In genomic region chr14:102317564-102318248, GRCh38 we compare ENCODE assay signal across 8 cellular contexts. TPM values are rescaled to one million over a fixed set of nuclear protein-coding genes. Genes with fewer than 3 reads are reported as not detected.
A peak's percentile ranks its signal among the peaks of the same experiment; 100 is the strongest.
DNase-seq lines count a peak whose midpoint lies in the region; ATAC-seq, FAIRE-seq and TF ChIP-seq lines count a peak whose summit lies in the region.

No MANE protein-coding gene starts in this region.

- H3K79me2 ChIP-seq in GM12878 (ENCODE audit: control insufficient read depth, insufficient read depth, low read length): peaks cover 14% of the 10 kb centered on the region
- H3K79me2 ChIP-seq in keratinocyte (ENCODE audit: control insufficient read depth, insufficient read depth, low read length): peaks cover 9% of the 10 kb centered on the region

- TF ChIP-seq RAD21 in GM12878 (IDR thresholded peaks at IDR 0.05; ENCODE audit: insufficient read depth, low read depth, low read length): peak; percentile 36; the same call in 1 of the 2 replicates

- intact Hi-C loops in GM12878 (cut with micrococcal nuclease; ENCODE audit: unreplicated experiment): loop anchor here (2.0 to 10.0 kb wide), 6 partner anchors 45 to 613 kb away; partner anchors contain the start of genes CINP, HSP90AA1 and TECPR2

- no peak for TF ChIP-seq EP300 in GM12878 (IDR thresholded peaks at IDR 0.05; ENCODE audit: borderline replicate concordance in 1 of 2, control insufficient read depth in 1 of 2, low read depth in 2 of 2, low read length in 2 of 2)

- H3K9ac ChIP-seq in GM12878 (ENCODE audit: control insufficient read depth, insufficient read depth, low read length) (peak overlapping the region; percentile 64), keratinocyte (ENCODE audit: control insufficient read depth, extremely low read depth, insufficient read depth, low read length) (peak overlapping the region; percentile 45)

- peaks cover 69% of the 10 kb centered on the region for H3K4me1 Mint-ChIP-seq in stimulated activated memory B cell treated with anti-CD40 and anti-IgM and Interleukin-4, amounts not matched to agents 10 μg/mL and 1 μg/mL and 100 μg/mL, for 72 hours

- 58% methylated on average over 12 of the region's 12 CpGs for WGBS in GM12878 (ENCODE audit: insufficient coverage, insufficient replicate concordance, low lambda C conversion rate, missing lambda C conversion rate)

- BruUV-seq in GM12878 (replicated peaks; lab: Mats Ljungman, UMichigan): no TSS peak

- no peak for FAIRE-seq in GM12878 (lab: Jason Lieb, UNC)
- no peak for FAIRE-seq in keratinocyte (lab: Jason Lieb, UNC)

- H3K36me3 ChIP-seq in GM12878 (ENCODE audit: control insufficient read depth in 2 of 2, insufficient read depth in 2 of 2, low read length in 1 of 2) (no peaks in the 10 kb centered on the region), keratinocyte (ENCODE audit: control insufficient read depth in 2 of 2, extremely low read depth in 1 of 2, insufficient read depth in 2 of 2, low read length in 2 of 2) (peaks cover 2 to 4% of the 10 kb centered on the region in 2 experiments)

- no peak; the same call in none of the 2 replicates for TF ChIP-seq CTCF in AG10803 (conservative IDR thresholded peaks at IDR 0.05; ENCODE audit: low read length)
- no peak for TF ChIP-seq CTCF in GM12875 (IDR thresholded peaks at IDR 0.05; ENCODE audit: borderline replicate concordance, insufficient read depth, low read depth, low read length)
- TF ChIP-seq CTCF in GM12878 (IDR thresholded peaks at IDR 0.05 in 2 of 3, conservative IDR thresholded peaks at IDR 0.05 in 1 of 3; ENCODE audit: control insufficient read depth in 2 of 3, extremely low read depth in 1 of 3, insufficient read depth in 1 of 3, low read depth in 3 of 3, low read length in 3 of 3): peak; percentile 13 to 33 (median 23); a peak in 3 of 6 replicates
- peak; percentile 30 to 36 (median 34) for TF ChIP-seq CTCF in keratinocyte (optimal IDR thresholded peaks at IDR 0.05 in 1 of 3, IDR thresholded peaks at IDR 0.05 in 1 of 3, conservative IDR thresholded peaks at IDR 0.05 in 1 of 3; ENCODE audit: extremely low read depth in 1 of 3, insufficient read depth in 2 of 3, low read length in 3 of 3)

- H2AFZ ChIP-seq in GM12878 (ENCODE audit: control insufficient read depth, low read depth, low read length): peak overlapping the region; percentile 93
- peak overlapping the region; percentile 83 for H2AFZ ChIP-seq in keratinocyte (ENCODE audit: control insufficient read depth, low read length)

- peaks cover 27% of the 10 kb centered on the region for H3K4me1 ChIP-seq in GM12878 (ENCODE audit: control insufficient read depth, insufficient read depth, low read length)
- H3K4me1 ChIP-seq in keratinocyte (ENCODE audit: control insufficient read depth, extremely low read depth, insufficient read depth, low read length): peaks cover 46% of the 10 kb centered on the region

- TF ChIP-seq POLR2A in GM12878 (IDR thresholded peaks at IDR 0.05; ENCODE audit: low read depth, low read length): no peak

- no peaks in the 10 kb centered on the region for H3K27me3 Mint-ChIP-seq in stimulated activated memory B cell treated with anti-CD40 and anti-IgM and Interleukin-4, amounts not matched to agents 10 μg/mL and 1 μg/mL and 100 μg/mL, for 72 hours

- POLR2A ChIA-PET in GM12878 (lab: Charles Lee): interaction anchor here (0.5 to 0.9 kb wide), 5 partner anchors 11 to 553 kb away, joined by 3 to 4 read pairs (median 3); no protein-coding TSS in a partner anchor

- DNase-seq in AG10803 (ENCODE audit: low read depth) (peak; percentile 23), NCI-H748 treated with DMSO at 0.1 percent for 48 hours (lab: John Stamatoyannopoulos, UW) (peak; percentile 55), GM12878 (ENCODE audit: low read depth, low spot score) (no peak), keratinocyte (ENCODE audit: low read depth, low spot score) (peak; percentile 52)

- no peaks in the 10 kb centered on the region for H3K9me3 Mint-ChIP-seq in stimulated activated memory B cell treated with anti-CD40 and anti-IgM and Interleukin-4, amounts not matched to agents 10 μg/mL and 1 μg/mL and 100 μg/mL, for 72 hours

- dilution Hi-C loops in keratinocyte (cut with MboI; ENCODE audit: extremely low pct_ligation_motif_present, low sequenced_read_pairs): no loop called here

- ATAC-seq in GM12878: peak; percentile 7
- ATAC-seq in stimulated activated memory B cell treated with anti-CD40 and anti-IgM and Interleukin-4, amounts not matched to agents 10 μg/mL and 1 μg/mL and 100 μg/mL, for 72 hours: no peak
- no peak for ATAC-seq in GM19395 (IDR thresholded peaks at IDR 0.05; ENCODE audit: unreplicated experiment)
- ATAC-seq in HG02970 (IDR thresholded peaks at IDR 0.05; ENCODE audit: low FRiP score, unreplicated experiment): no peak

- SMC1A ChIA-PET in GM12878 (lab: Charles Lee; ENCODE audit: uncharacterized antibody, unreplicated experiment): interaction anchor here (0.8 to 2.4 kb wide), 6 partner anchors 10 to 355 kb away, joined by 3 to 7 read pairs (median 5); no protein-coding TSS in a partner anchor

- no peaks in the 10 kb centered on the region for H4K20me1 ChIP-seq in GM12878 (ENCODE audit: control insufficient read depth, insufficient read depth)
- H4K20me1 ChIP-seq in keratinocyte (ENCODE audit: control insufficient read depth, extremely low read depth, insufficient read depth, low read length): no peaks in the 10 kb centered on the region

- no peaks in the 10 kb centered on the region for H3K36me3 Mint-ChIP-seq in stimulated activated memory B cell treated with anti-CD40 and anti-IgM and Interleukin-4, amounts not matched to agents 10 μg/mL and 1 μg/mL and 100 μg/mL, for 72 hours

- H3K27me3 ChIP-seq in GM12878 (replicated peaks in 1 of 2; ENCODE audit: control insufficient read depth in 2 of 2, insufficient read depth in 2 of 2, low read length in 1 of 2) (no peaks in the 10 kb centered on the region), keratinocyte (ENCODE audit: control insufficient read depth, extremely low read depth, insufficient read depth, low read length) (no peaks in the 10 kb centered on the region)

- no peaks in the 10 kb centered on the region for H3K9me1 ChIP-seq in keratinocyte (ENCODE audit: control insufficient read depth, extremely low read depth, insufficient read depth, low read length)

- H3K27ac ChIP-seq in GM12878 (ENCODE audit: control insufficient read depth, insufficient read depth) (peak overlapping the region; percentile 61; the same call in 1 of the 2 replicates), keratinocyte (ENCODE audit: control insufficient read depth, insufficient read depth, low read length) (peak overlapping the region; percentile 2)

- RAD21 ChIA-PET in GM12878 (lab: Charles Lee; ENCODE audit: unreplicated experiment): interaction anchor here (0.6 to 1.9 kb wide), 9 partner anchors 13 to 221 kb away, joined by 3 to 7 read pairs (median 3); partner anchors contain the start of gene MOK

- peak overlapping the region; percentile 95 for H3K4me2 ChIP-seq in GM12878 (ENCODE audit: control insufficient read depth, insufficient read depth)
- peak overlapping the region; percentile 83 for H3K4me2 ChIP-seq in keratinocyte (ENCODE audit: control insufficient read depth, extremely low read depth, insufficient read depth, low read depth, low read length)

- CTCF ChIA-PET in GM12878 (lab: Yijun Ruan, JAX): interaction anchor here (0.7 to 3.4 kb wide), 18 partner anchors 13 to 370 kb away, joined by 3 to 14 read pairs (median 5); partner anchors contain the start of genes ANKRD9, CINP, MOK and TECPR2

- peak overlapping the region; percentile 93 for H3K27ac Mint-ChIP-seq in stimulated activated memory B cell treated with anti-CD40 and anti-IgM and Interleukin-4, amounts not matched to agents 10 μg/mL and 1 μg/mL and 100 μg/mL, for 72 hours

- H3K4me3 ChIP-seq in AG10803 (ENCODE audit: low read length): peak overlapping the region; percentile 64
- peak overlapping the region; percentile 57 for H3K4me3 ChIP-seq in GM12875 (ENCODE audit: low read depth, low read length)
- peak overlapping the region; percentile 75 for H3K4me3 ChIP-seq in GM12878
- H3K4me3 ChIP-seq in keratinocyte (ENCODE audit: control insufficient read depth in 2 of 3, extremely low read depth in 1 of 3, insufficient read depth in 2 of 3, low read depth in 1 of 3, low read length in 3 of 3): peak overlapping the region; percentile 31 to 72 (median 62)

- no peaks in the 10 kb centered on the region for H3K9me3 ChIP-seq in GM12878 (replicated peaks; ENCODE audit: control insufficient read depth, insufficient read depth, low read length)
- H3K9me3 ChIP-seq in keratinocyte (ENCODE audit: control insufficient read depth, low read depth, low read length): no peaks in the 10 kb centered on the region

- in situ Hi-C loops in GM12878 (cut with MboI): loop anchor here (5.0 to 25.0 kb wide), 2 partner anchors 355 to 555 kb away; partner anchors contain the start of genes DYNC1H1 and PPP2R5C

- H3K4me3 Mint-ChIP-seq in stimulated activated memory B cell treated with anti-CD40 and anti-IgM and Interleukin-4, amounts not matched to agents 10 μg/mL and 1 μg/mL and 100 μg/mL, for 72 hours: peak overlapping the region; percentile 89

RNA-seq across cellular contexts. Expression of gene ZNF839, which starts 1.8 kb away (rescaled TPM):
- 14.8 and 17.0 TPM in 2 replicates for total RNA-seq in GM12878 (2013; cell fraction: nucleolus; rRNA removed)
- total RNA-seq in GM12878 (2014; rRNA removed): 11.9 and 12.1 TPM in 2 replicates
- 8.0 and 9.3 TPM in 2 replicates for total RNA-seq in GM12878 (2014; rRNA removed; fragmentation: Illumina TruSeq; extraction: Trizol)
- total RNA-seq in GM12878 (2021): 11.9 and 13.1 TPM in 2 replicates
- polyA plus RNA-seq in GM12878 (2011; ENCODE audit: low read depth): 7.9 TPM
- 8.0 and 8.1 TPM in 2 replicates for polyA plus RNA-seq in GM12878 (2011; rRNA removed)
- 8.5 and 9.5 TPM in 2 replicates for polyA plus RNA-seq in GM12878 (2011; cell fraction: cytosol; rRNA removed)
- 20.0 and 20.4 TPM in 2 replicates for polyA plus RNA-seq in GM12878 (2011; cell fraction: nucleus; rRNA removed)
- 8.7 and 10.4 TPM in 2 replicates for polyA plus RNA-seq in GM12878 (2012)
- 8.2 and 9.7 TPM in 2 replicates for polyA plus RNA-seq in GM12878 (2014; fragmentation: Illumina TruSeq; extraction: Trizol)
- 1 to 10 TPM; 1.4 to 2.6 TPM for polyA plus RNA-seq in GM12878 (2014; fragmentation: Nextera tagmentation; extraction: Ambion mirVana)
- 14.4 and 14.7 TPM in 2 replicates for polyA plus RNA-seq in GM12878 (2014; rRNA removed)
- 1 to 10 TPM; 2.6 to 5.6 TPM for polyA plus RNA-seq in GM12878 (2016; fragmentation: Nextera tagmentation; extraction: Ambion mirVana)
- 4.8 and 7.9 TPM in 2 replicates for polyA minus RNA-seq in GM12878 (2011; rRNA and poly(A)+ RNA removed)
- polyA minus RNA-seq in GM12878 (2011; cell fraction: cytosol; rRNA and poly(A)+ RNA removed): 3.9 and 4.3 TPM in 2 replicates
- polyA minus RNA-seq in GM12878 (2011; cell fraction: nucleus; rRNA and poly(A)+ RNA removed): 4.0 and 5.1 TPM in 2 replicates
- polyA plus RNA-seq in keratinocyte: 9.9 to 11.0 TPM (median 10.9 TPM) in 3 replicates
- polyA plus RNA-seq in keratinocyte (2011; ENCODE audit: low read depth): 6.7 TPM
- polyA plus RNA-seq in keratinocyte (2011; cell fraction: cytosol; rRNA removed): 5.5 and 6.5 TPM in 2 replicates
- 32.9 and 37.3 TPM in 2 replicates for polyA plus RNA-seq in keratinocyte (2011; cell fraction: nucleus; rRNA removed)
- polyA plus RNA-seq in keratinocyte (2012; ENCODE audit: low replicate concordance): 6.6 and 8.6 TPM in 2 replicates
- polyA minus RNA-seq in keratinocyte: 3.1 to 13.4 TPM (median 9.4 TPM) in 3 replicates
- polyA minus RNA-seq in keratinocyte (2011; cell fraction: cytosol; rRNA and poly(A)+ RNA removed): 9.0 TPM
- polyA minus RNA-seq in keratinocyte (2011; cell fraction: nucleus; rRNA and poly(A)+ RNA removed): 8.5 and 11.6 TPM in 2 replicates

RNA-seq across cellular contexts. Expression of gene MOK, which starts 12.7 kb away (rescaled TPM):
- total RNA-seq in GM12878 (2013; cell fraction: nucleolus; rRNA removed): 7.9 and 8.3 TPM in 2 replicates
- total RNA-seq in GM12878 (2014; rRNA removed) (1.0 and 1.3 TPM in 2 replicates), GM12878 (2014; rRNA removed; fragmentation: Illumina TruSeq; extraction: Trizol) (1.4 and 2.2 TPM in 2 replicates), GM12878 (2021) (0.92 and 1.7 TPM in 2 replicates)
- 0.64 TPM for polyA plus RNA-seq in GM12878 (2011; ENCODE audit: low read depth)
- polyA plus RNA-seq in GM12878 (2011; rRNA removed) (1.5 and 2.0 TPM in 2 replicates), GM12878 (2014; fragmentation: Illumina TruSeq; extraction: Trizol) (1.8 and 2.1 TPM in 2 replicates), GM12878 (2014; fragmentation: Nextera tagmentation; extraction: Ambion mirVana) (under 1 TPM; 0.10 to 0.46 TPM), GM12878 (2014; rRNA removed) (2.4 and 3.0 TPM in 2 replicates), GM12878 (2016; fragmentation: Nextera tagmentation; extraction: Ambion mirVana) (1 to 10 TPM; 1.2 to 1.5 TPM), keratinocyte (24.5 to 41.7 TPM (median 38.1 TPM) in 3 replicates)
- 2.0 and 2.1 TPM in 2 replicates for polyA plus RNA-seq in GM12878 (2011; cell fraction: cytosol; rRNA removed)
- 9.0 and 9.8 TPM in 2 replicates for polyA plus RNA-seq in GM12878 (2011; cell fraction: nucleus; rRNA removed)
- 0.88 and 1.2 TPM in 2 replicates for polyA plus RNA-seq in GM12878 (2012)
- polyA minus RNA-seq in GM12878 (2011; rRNA and poly(A)+ RNA removed): 0.67 and 1.2 TPM in 2 replicates
- polyA minus RNA-seq in GM12878 (2011; cell fraction: cytosol; rRNA and poly(A)+ RNA removed): 1.0 TPM in 1 of 2 replicates, not detected in the other
- 1.6 and 2.7 TPM in 2 replicates for polyA minus RNA-seq in GM12878 (2011; cell fraction: nucleus; rRNA and poly(A)+ RNA removed)
- polyA plus RNA-seq in keratinocyte (2011; ENCODE audit: low read depth): 8.0 TPM
- polyA plus RNA-seq in keratinocyte (2011; cell fraction: cytosol; rRNA removed): 20.8 and 24.2 TPM in 2 replicates
- 85.4 and 109 TPM in 2 replicates for polyA plus RNA-seq in keratinocyte (2011; cell fraction: nucleus; rRNA removed)
- 7.6 and 32.2 TPM in 2 replicates for polyA plus RNA-seq in keratinocyte (2012; ENCODE audit: low replicate concordance)
- 11.1 to 34.4 TPM (median 26.8 TPM) in 3 replicates for polyA minus RNA-seq in keratinocyte
- polyA minus RNA-seq in keratinocyte (2011; cell fraction: cytosol; rRNA and poly(A)+ RNA removed): 7.7 TPM
- 20.0 and 40.4 TPM in 2 replicates for polyA minus RNA-seq in keratinocyte (2011; cell fraction: nucleus; rRNA and poly(A)+ RNA removed)

RNA-seq across cellular contexts. Expression of gene CINP, which starts 45.0 kb away (rescaled TPM):
- 39.6 and 50.0 TPM in 2 replicates for total RNA-seq in GM12878 (2013; cell fraction: nucleolus; rRNA removed)
- total RNA-seq in GM12878 (2014; rRNA removed) (42.6 and 45.7 TPM in 2 replicates), GM12878 (2014; rRNA removed; fragmentation: Illumina TruSeq; extraction: Trizol) (43.5 and 45.4 TPM in 2 replicates), GM12878 (2021) (44.5 and 45.8 TPM in 2 replicates)
- polyA plus RNA-seq in GM12878 (2011; ENCODE audit: low read depth): 37.7 TPM
- polyA plus RNA-seq in GM12878 (2011; rRNA removed) (53.5 and 62.0 TPM in 2 replicates), GM12878 (2014; fragmentation: Illumina TruSeq; extraction: Trizol) (56.4 and 59.3 TPM in 2 replicates), GM12878 (2014; fragmentation: Nextera tagmentation; extraction: Ambion mirVana) (10 to 100 TPM; 47.9 to 52.6 TPM), GM12878 (2014; rRNA removed) (50.8 and 53.1 TPM in 2 replicates), GM12878 (2016; fragmentation: Nextera tagmentation; extraction: Ambion mirVana) (10 to 100 TPM; 70.1 to 73.3 TPM), keratinocyte (44.3 to 55.4 TPM (median 49.3 TPM) in 3 replicates)
- polyA plus RNA-seq in GM12878 (2011; cell fraction: cytosol; rRNA removed): 57.7 and 60.9 TPM in 2 replicates
- polyA plus RNA-seq in GM12878 (2011; cell fraction: nucleus; rRNA removed): 26.7 and 28.8 TPM in 2 replicates
- 41.0 and 48.4 TPM in 2 replicates for polyA plus RNA-seq in GM12878 (2012)
- polyA minus RNA-seq in GM12878 (2011; rRNA and poly(A)+ RNA removed): 42.9 and 54.6 TPM in 2 replicates
- polyA minus RNA-seq in GM12878 (2011; cell fraction: cytosol; rRNA and poly(A)+ RNA removed): 14.3 and 16.3 TPM in 2 replicates
- 9.9 and 17.9 TPM in 2 replicates for polyA minus RNA-seq in GM12878 (2011; cell fraction: nucleus; rRNA and poly(A)+ RNA removed)
- 50.6 TPM for polyA plus RNA-seq in keratinocyte (2011; ENCODE audit: low read depth)
- polyA plus RNA-seq in keratinocyte (2011; cell fraction: cytosol; rRNA removed): 54.6 and 61.0 TPM in 2 replicates
- 23.4 and 23.6 TPM in 2 replicates for polyA plus RNA-seq in keratinocyte (2011; cell fraction: nucleus; rRNA removed)
- polyA plus RNA-seq in keratinocyte (2012; ENCODE audit: low replicate concordance): 33.9 and 48.7 TPM in 2 replicates
- 22.4 to 36.5 TPM (median 35.4 TPM) in 3 replicates for polyA minus RNA-seq in keratinocyte
- polyA minus RNA-seq in keratinocyte (2011; cell fraction: cytosol; rRNA and poly(A)+ RNA removed): 29.2 TPM
- 7.8 and 14.3 TPM in 2 replicates for polyA minus RNA-seq in keratinocyte (2011; cell fraction: nucleus; rRNA and poly(A)+ RNA removed)

RNA-seq across cellular contexts. Expression of gene TECPR2, which starts 45.0 kb away (rescaled TPM):
- 5.8 and 7.2 TPM in 2 replicates for total RNA-seq in GM12878 (2013; cell fraction: nucleolus; rRNA removed)
- total RNA-seq in GM12878 (2014; rRNA removed): 3.2 and 5.8 TPM in 2 replicates
- total RNA-seq in GM12878 (2014; rRNA removed; fragmentation: Illumina TruSeq; extraction: Trizol): 2.5 and 3.0 TPM in 2 replicates
- 8.1 and 10.0 TPM in 2 replicates for total RNA-seq in GM12878 (2021)
- 1.5 TPM for polyA plus RNA-seq in GM12878 (2011; ENCODE audit: low read depth)
- polyA plus RNA-seq in GM12878 (2011; rRNA removed): 1.6 and 1.8 TPM in 2 replicates
- polyA plus RNA-seq in GM12878 (2011; cell fraction: cytosol; rRNA removed): 1.3 and 1.7 TPM in 2 replicates
- 1.8 and 3.5 TPM in 2 replicates for polyA plus RNA-seq in GM12878 (2011; cell fraction: nucleus; rRNA removed)
- polyA plus RNA-seq in GM12878 (2012): 2.6 and 2.8 TPM in 2 replicates
- 2.5 and 2.8 TPM in 2 replicates for polyA plus RNA-seq in GM12878 (2014; fragmentation: Illumina TruSeq; extraction: Trizol)
- under 1 TPM; 0.15 to 0.26 TPM for polyA plus RNA-seq in GM12878 (2014; fragmentation: Nextera tagmentation; extraction: Ambion mirVana)
- 3.8 and 5.3 TPM in 2 replicates for polyA plus RNA-seq in GM12878 (2014; rRNA removed)
- polyA plus RNA-seq in GM12878 (2016; fragmentation: Nextera tagmentation; extraction: Ambion mirVana): 1 to 10 TPM; 3.2 to 4.2 TPM
- polyA minus RNA-seq in GM12878 (2011; rRNA and poly(A)+ RNA removed): 2.8 and 2.9 TPM in 2 replicates
- polyA minus RNA-seq in GM12878 (2011; cell fraction: cytosol; rRNA and poly(A)+ RNA removed): 1.3 and 2.3 TPM in 2 replicates
- polyA minus RNA-seq in GM12878 (2011; cell fraction: nucleus; rRNA and poly(A)+ RNA removed): 1.7 and 3.0 TPM in 2 replicates
- 8.1 to 8.7 TPM (median 8.3 TPM) in 3 replicates for polyA plus RNA-seq in keratinocyte
- polyA plus RNA-seq in keratinocyte (2011; ENCODE audit: low read depth): 6.3 TPM
- polyA plus RNA-seq in keratinocyte (2011; cell fraction: cytosol; rRNA removed): 6.4 TPM in 2 replicates
- polyA plus RNA-seq in keratinocyte (2011; cell fraction: nucleus; rRNA removed): 14.0 and 17.2 TPM in 2 replicates
- 4.9 and 10.4 TPM in 2 replicates for polyA plus RNA-seq in keratinocyte (2012; ENCODE audit: low replicate concordance)
- polyA minus RNA-seq in keratinocyte: 15.0 to 38.9 TPM (median 15.9 TPM) in 3 replicates
- 22.1 TPM for polyA minus RNA-seq in keratinocyte (2011; cell fraction: cytosol; rRNA and poly(A)+ RNA removed)
- 24.5 and 27.2 TPM in 2 replicates for polyA minus RNA-seq in keratinocyte (2011; cell fraction: nucleus; rRNA and poly(A)+ RNA removed)

Comparison
In these comparisons a context has a peak if more than half of its experiments do, and no peak if none do; other contexts are left out.
1. CTCF ChIP-seq: peak in GM12878 (3 of 3) and keratinocyte (3 of 3); none in AG10803 (single experiment) and GM12875 (single experiment).
2. Peak in every context shown above with its lines, with median percentiles within 50 percentile points of each other: H3K4me3 ChIP-seq.